In genomic region chr14:32559048-32559447, GRCh38 we compare ENCODE assay signal across 28 cellular contexts.
A peak's percentile ranks its signal among the peaks of the same experiment; 100 is the strongest.
DNase-seq lines count a peak whose midpoint lies in the region; ATAC-seq lines count a peak whose summit lies in the region.
"Had no signal": no experiment of that assay in that cellular context is flagged by ENCODE, and none has a peak within 500 bp of the region (broad histone marks: within the 10 kb centered on the region; RNA-seq: fewer than 3 reads in every experiment).

No MANE protein-coding gene starts in this region.

- H2BK120ac ChIP-seq in trophoblast cell (ENCODE audit: insufficient read depth, low read length, poor library complexity), result no peak overlapping the region

- no peak overlapping the region for H2AK5ac ChIP-seq in trophoblast cell (ENCODE audit: low read length)

- no peak overlapping the region for H2BK12ac ChIP-seq in trophoblast cell (ENCODE audit: low read length)

- H2AFZ ChIP-seq in trophoblast cell (ENCODE audit: insufficient read depth, low read length, poor library complexity), result no peak overlapping the region

- ATAC-seq in esophagus mucosa (no peak), GM21390 (IDR thresholded peaks at IDR 0.05; ENCODE audit: unreplicated experiment) (no peak), HG03045 (IDR thresholded peaks at IDR 0.05; ENCODE audit: unreplicated experiment) (no peak)
- ATAC-seq: activated CD4-positive, alpha-beta T cell treated with anti-CD3 and anti-CD28 coated beads for 36 hours; activated naive CD8-positive, alpha-beta T cell treated with anti-CD3 and anti-CD28 coated beads, Interleukin-2, amount 50 U/mL, for 24 hours; body of pancreas; naive thymus-derived CD4-positive, alpha-beta T cell; stimulated activated naive B cell treated with anti-CD40 and anti-IgM and Interleukin-4, amounts not matched to agents 10 μg/mL and 1 μg/mL and 100 μg/mL, for 72 hours; T-helper 17 cell had no signal

- no peak overlapping the region for H3K4me2 ChIP-seq in trophoblast cell (ENCODE audit: low read length)

- no peak overlapping the region for H3K18ac ChIP-seq in trophoblast cell (ENCODE audit: low read length)

- H4K12ac ChIP-seq in trophoblast cell (ENCODE audit: low read depth, low read length), result no peak overlapping the region

- H3K14ac ChIP-seq in trophoblast cell (ENCODE audit: low read length), result no peak overlapping the region

- H3K4me3 ChIP-seq in trophoblast cell (ENCODE audit: low read depth, low read length), result no peak overlapping the region
- H3K4me3 ChIP-seq: body of pancreas, colonic mucosa, suprapubic skin, uterus had no signal

- H3K23ac ChIP-seq in trophoblast cell (ENCODE audit: low read length), result no peak overlapping the region

- H3K9me3 ChIP-seq in trophoblast cell (ENCODE audit: insufficient read depth, low read depth, low read length), result no peaks in the 10 kb centered on the region
- H3K9me3 ChIP-seq: body of pancreas, colonic mucosa, suprapubic skin, uterus had no signal

- H3K36me3 ChIP-seq in trophoblast cell (ENCODE audit: control insufficient read depth in 1 of 2, insufficient read depth in 2 of 2, low read length in 2 of 2), result no peaks in the 10 kb centered on the region
- H3K36me3 ChIP-seq: colonic mucosa, suprapubic skin, uterus had no signal

- no peak overlapping the region for H3K9ac ChIP-seq in trophoblast cell (ENCODE audit: low read length)

- H3K4ac ChIP-seq in trophoblast cell (ENCODE audit: low read depth, low read length), result no peak overlapping the region

- no CpG with 5 or more reads among the region's 1 CpG for WGBS in trophoblast cell (ENCODE audit: extremely low coverage, insufficient coverage, insufficient read length)

- no peaks in the 10 kb centered on the region for H3K4me1 ChIP-seq in trophoblast cell (ENCODE audit: control insufficient read depth in 1 of 2, insufficient read depth in 2 of 2, low read length in 2 of 2)
- H3K4me1 ChIP-seq: colonic mucosa, uterus had no signal

- H3K27me3 ChIP-seq in trophoblast cell (ENCODE audit: insufficient read depth, low read length), result no peaks in the 10 kb centered on the region
- H3K27me3 ChIP-seq: body of pancreas, colonic mucosa, suprapubic skin, uterus had no signal

- H3K79me2 ChIP-seq in trophoblast cell (ENCODE audit: control insufficient read depth, insufficient read depth, low read length, poor library complexity), result no peaks in the 10 kb centered on the region

- H2BK5ac ChIP-seq in trophoblast cell (ENCODE audit: low read depth, low read length, poor library complexity), result no peak overlapping the region

- H4K8ac ChIP-seq in trophoblast cell (ENCODE audit: low read depth, low read length), result no peak overlapping the region

- peak; percentile 68 for DNase-seq in EH (ENCODE audit: low read depth)
- peak; percentile 49 for DNase-seq in M059J (ENCODE audit: low read depth)
- DNase-seq in epithelial cell of prostate (ENCODE audit: low read depth, low spot score), result no peak
- DNase-seq in trophoblast cell, result peak; percentile 17 to 46
- DNase-seq: activated CD4-positive, alpha-beta T cell treated with anti-CD3 and anti-CD28 coated beads for 36 hours; activated CD8-positive, alpha-beta memory T cell treated with anti-CD3 and anti-CD28 coated beads for 24 hours; activated gamma-delta T cell treated with Interleukin-2 at 50 U/mL for 16 hours; activated naive CD8-positive, alpha-beta T cell treated with anti-CD3 and anti-CD28 coated beads, Interleukin-2, amount 50 U/mL, for 24 hours; activated T-cell treated with anti-CD3 and anti-CD28 coated beads, Interleukin-2, amount 50 U/mL, for 1 hour; body of pancreas; CD4-positive, CD25-positive, alpha-beta regulatory T cell; colonic mucosa; endodermal cell; mesendoderm; naive thymus-derived CD4-positive, alpha-beta T cell; NCI-H1092; NCI-H2029 treated with DMSO at 0.1 percent for 48 hours; NCI-H2227 treated with DMSO at 0.1 percent for 48 hours; NCI-H69; occipital lobe; stimulated activated CD4-positive, alpha-beta T cell treated with anti-CD3 and anti-CD28 coated beads, Interleukin-4, amount 100 ng/mL, for 1 hour; stimulated activated naive B cell treated with anti-CD40 and anti-IgM and Interleukin-4, amounts not matched to agents 10 μg/mL and 1 μg/mL and 100 μg/mL, for 72 hours; T-helper 17 cell; uterus had no signal

- H3K79me1 ChIP-seq in trophoblast cell (ENCODE audit: low read length), result no peaks in the 10 kb centered on the region

- peak overlapping the region; percentile 51 for H3K27ac ChIP-seq in epithelial cell of prostate
- no peak overlapping the region for H3K27ac ChIP-seq in trophoblast cell (ENCODE audit: low read depth, low read length)
- H3K27ac ChIP-seq: body of pancreas, colonic mucosa, suprapubic skin, uterus had no signal

- no peak overlapping the region for H4K91ac ChIP-seq in trophoblast cell (ENCODE audit: low read depth, low read length)
